Comparison of ENCODE assay signal across 1 cellular context in genomic region chr9:20753761-20754160, GRCh38.
TF ChIP-seq lines count a peak whose summit lies in the region.

No MANE protein-coding gene starts in this region.

TF ChIP-seq in SK-N-SH, 30 proteins besides CTCF, POLR2A, EP300 and RAD21 (continued from another document):
- TF ChIP-seq ZBTB33 (IDR thresholded peaks at IDR 0.05; ENCODE audit: borderline replicate concordance, low read depth) = no peak
- no peak for TF ChIP-seq ELF1 (IDR thresholded peaks at IDR 0.05)
- TF ChIP-seq MXI1 (IDR thresholded peaks at IDR 0.05; ENCODE audit: low read depth, low read length) = no peak
- no peak for TF ChIP-seq GATA2 (CRISPR knock-in tag; IDR thresholded peaks at IDR 0.05)
